ENCODE assay signal across 10 cellular contexts in the genomic region with DNA sequence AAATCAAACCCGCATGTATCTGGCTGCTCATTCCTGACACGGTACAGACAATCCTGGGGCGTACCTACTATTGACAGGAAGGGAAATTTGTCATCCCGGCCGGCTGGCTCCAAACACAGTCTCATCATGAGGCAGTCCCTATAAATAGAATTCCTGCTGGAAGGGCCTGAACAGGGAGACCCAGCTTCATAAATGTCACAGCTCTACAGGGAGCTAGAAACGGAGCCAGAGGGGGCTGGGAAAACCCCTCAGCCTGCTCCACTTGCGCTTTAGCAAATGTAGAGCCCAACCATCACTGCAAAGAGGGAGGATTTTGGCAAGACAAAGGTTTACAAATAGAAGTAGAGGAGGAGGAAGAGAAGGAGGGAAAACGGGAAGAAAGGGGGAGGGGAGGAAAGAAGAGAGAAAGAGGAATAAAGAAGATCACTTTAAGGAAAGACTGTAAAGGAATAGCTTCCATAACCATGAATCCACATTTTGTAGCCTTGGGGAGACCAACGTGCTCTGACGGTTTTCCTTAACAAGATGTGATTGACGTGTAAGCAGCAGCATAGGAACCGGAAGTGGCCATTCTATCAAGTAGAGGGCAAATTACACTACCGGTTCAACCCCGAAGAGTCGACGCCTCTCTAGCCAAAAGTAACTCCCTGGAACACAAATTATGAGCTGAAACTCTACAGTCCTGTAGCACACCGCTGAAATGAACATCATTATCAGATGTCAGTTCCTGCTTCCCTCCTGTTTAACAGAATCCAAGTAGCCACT. TPM values are rescaled to one million over a fixed set of nuclear protein-coding genes. Genes with fewer than 3 reads are reported as not detected.
DNase-seq lines count a peak whose midpoint lies in the region; ATAC-seq, FAIRE-seq and TF ChIP-seq lines count a peak whose summit lies in the region.
"Had no signal": no experiment of that assay in that cellular context is flagged by ENCODE, and none has a peak within 500 bp of the region (broad histone marks: within the 10 kb centered on the region; RNA-seq: fewer than 3 reads in every experiment).

No MANE protein-coding gene starts in this region.

- no peaks in the 10 kb centered on the region for H4K20me1 ChIP-seq in keratinocyte (ENCODE audit: control insufficient read depth, extremely low read depth, insufficient read depth, low read length)

- no peak for ATAC-seq in HG03139 (IDR thresholded peaks at IDR 0.05; ENCODE audit: unreplicated experiment)

- H3K4me3 ChIP-seq in colonic mucosa, result no peak overlapping the region
- no peak overlapping the region for H3K4me3 ChIP-seq in keratinocyte (ENCODE audit: control insufficient read depth in 2 of 3, extremely low read depth in 1 of 3, insufficient read depth in 2 of 3, low read depth in 1 of 3, low read length in 3 of 3)
- H3K4me3 ChIP-seq in spleen, result no peak overlapping the region

- H3K4me2 ChIP-seq in keratinocyte (ENCODE audit: control insufficient read depth, extremely low read depth, insufficient read depth, low read depth, low read length), result peak overlapping the region; percentile 29

- dilution Hi-C loops in keratinocyte (cut with MboI; ENCODE audit: extremely low pct_ligation_motif_present, low sequenced_read_pairs), result no loop called here

- TF ChIP-seq CTCF in colonic mucosa (IDR thresholded peaks at IDR 0.05) (no peak), keratinocyte (optimal IDR thresholded peaks at IDR 0.05 in 1 of 3, IDR thresholded peaks at IDR 0.05 in 1 of 3, conservative IDR thresholded peaks at IDR 0.05 in 1 of 3; ENCODE audit: extremely low read depth in 1 of 3, insufficient read depth in 2 of 3, low read length in 3 of 3) (no peak), spleen (IDR thresholded peaks at IDR 0.05 in 8 of 11, conservative IDR thresholded peaks at IDR 0.05 in 3 of 11) (no peak)

- H3K36me3 ChIP-seq in colonic mucosa (no peaks in the 10 kb centered on the region), keratinocyte (ENCODE audit: control insufficient read depth in 2 of 2, extremely low read depth in 1 of 2, insufficient read depth in 2 of 2, low read length in 2 of 2) (no peaks in the 10 kb centered on the region), spleen (peaks cover 0 to 5% (median 0%) of the 10 kb centered on the region in 6 donors)

- H3K27me3 ChIP-seq in colonic mucosa (no peaks in the 10 kb centered on the region), keratinocyte (ENCODE audit: control insufficient read depth, extremely low read depth, insufficient read depth, low read length) (no peaks in the 10 kb centered on the region), spleen (replicated peaks in 1 of 7) (no peaks in the 10 kb centered on the region)

- no peak overlapping the region for H3K9ac ChIP-seq in colonic mucosa (ENCODE audit: low read depth in 2 of 2, low read length in 2 of 2)
- H3K9ac ChIP-seq in keratinocyte (ENCODE audit: control insufficient read depth, extremely low read depth, insufficient read depth, low read length), result no peak overlapping the region

- WGBS in spleen, 5 donors, result 43 to 78% (median 64%) methylated on average over 17 of the region's 17 CpGs

- intact Hi-C loops in colonic mucosa (cut with DNase I) (no loop called here), spleen (cut with DNase I; ENCODE audit: low total_unique reads) (no loop called here)

- TF ChIP-seq POLR2A in spleen (IDR thresholded peaks at IDR 0.05), result no peak

- H3K9me3 ChIP-seq in colonic mucosa (no peaks in the 10 kb centered on the region), keratinocyte (ENCODE audit: control insufficient read depth, low read depth, low read length) (no peaks in the 10 kb centered on the region), spleen (no peaks in the 10 kb centered on the region)

- no peaks in the 10 kb centered on the region for H3K9me1 ChIP-seq in keratinocyte (ENCODE audit: control insufficient read depth, extremely low read depth, insufficient read depth, low read length)

- H3K27ac ChIP-seq in colonic mucosa (no peak overlapping the region), keratinocyte (ENCODE audit: control insufficient read depth, insufficient read depth, low read length) (no peak overlapping the region), spleen (peak overlapping the region in 7 of 8 donors; percentile 17 to 71 (median 49))

- DNase-seq in NCI-H1694 (lab: John Stamatoyannopoulos, UW) (peak; percentile 88), colonic mucosa (peak; percentile 19), keratinocyte (ENCODE audit: low read depth, low spot score) (no peak), spleen (no peak), DMS79 (lab: John Stamatoyannopoulos, UW) (no peak), AML-193 (lab: John Stamatoyannopoulos, UW) (no peak), OCI-M1 (lab: John Stamatoyannopoulos, UW) (no peak)
- DNase-seq: DMS79 treated with DMSO at 0.1 percent for 48 hours, T1000 had no signal

- no peaks in the 10 kb centered on the region for H3K79me2 ChIP-seq in keratinocyte (ENCODE audit: control insufficient read depth, insufficient read depth, low read length)

- H3K4me1 ChIP-seq in colonic mucosa (no peaks in the 10 kb centered on the region), keratinocyte (ENCODE audit: control insufficient read depth, extremely low read depth, insufficient read depth, low read length) (peaks cover 8% of the 10 kb centered on the region), spleen (peaks cover 0 to 9% (median 6%) of the 10 kb centered on the region in 6 donors)

- H2AFZ ChIP-seq in keratinocyte (ENCODE audit: control insufficient read depth, low read length), result peak overlapping the region; percentile 72

- FAIRE-seq in keratinocyte (lab: Jason Lieb, UNC), result peak; percentile 34

RNA-seq across cellular contexts. Expression of gene TTN, which starts 56.8 kb away (rescaled TPM):
- total RNA-seq in colonic mucosa, result 1 to 10 TPM in 1 of 2 donors, under 1 TPM in 1; 0.99 to 1.8 TPM
- polyA plus RNA-seq in keratinocyte, result under 0.01 to 0.11 TPM (median 0.01 TPM) in 3 replicates
- polyA plus RNA-seq in keratinocyte (2011; ENCODE audit: low read depth), result not detected
- polyA plus RNA-seq in keratinocyte (2011; cell fraction: cytosol; rRNA removed), result 0.01 TPM in 1 of 2 replicates, not detected in the other
- polyA plus RNA-seq in keratinocyte (2011; cell fraction: nucleus; rRNA removed), result 0.01 and 0.04 TPM in 2 replicates
- polyA plus RNA-seq in keratinocyte (2012; ENCODE audit: low replicate concordance), result 0.06 and 0.17 TPM in 2 replicates
- under 0.01 to 0.03 TPM in 2 of 3 replicates, not detected in the other for polyA minus RNA-seq in keratinocyte
- polyA minus RNA-seq in keratinocyte (2011; cell fraction: cytosol; rRNA and poly(A)+ RNA removed), result not detected
- under 0.01 and 0.08 TPM in 2 replicates for polyA minus RNA-seq in keratinocyte (2011; cell fraction: nucleus; rRNA and poly(A)+ RNA removed)
- total RNA-seq in spleen, result 10 to 100 TPM; 15.0 to 28.5 (median 21.8) TPM
- under 1 TPM; 0.23 to 0.67 (median 0.57) TPM for polyA plus RNA-seq in spleen

Comparison
In these comparisons a context has a peak if more than half of its experiments do, and no peak if none do; other contexts are left out.
1. DNase-seq: peak in NCI-H1694 (single experiment) and colonic mucosa (single experiment); none in keratinocyte (single experiment), spleen (single experiment), DMS79 (single experiment), AML-193 (0 of 2) and OCI-M1 (single experiment).
2. H3K27ac ChIP-seq: peak in spleen (7 of 8); none in colonic mucosa (single experiment) and keratinocyte (single experiment).
3. RNA of gene TTN, which starts 56.8 kb away (total RNA-seq): 15.0 to 28.5 TPM in spleen; 0.99 to 1.8 TPM in colonic mucosa; every median in the first group is over 4 times any median in the second.